25 cellular contexts compared by ENCODE assay signal in the genomic region with DNA sequence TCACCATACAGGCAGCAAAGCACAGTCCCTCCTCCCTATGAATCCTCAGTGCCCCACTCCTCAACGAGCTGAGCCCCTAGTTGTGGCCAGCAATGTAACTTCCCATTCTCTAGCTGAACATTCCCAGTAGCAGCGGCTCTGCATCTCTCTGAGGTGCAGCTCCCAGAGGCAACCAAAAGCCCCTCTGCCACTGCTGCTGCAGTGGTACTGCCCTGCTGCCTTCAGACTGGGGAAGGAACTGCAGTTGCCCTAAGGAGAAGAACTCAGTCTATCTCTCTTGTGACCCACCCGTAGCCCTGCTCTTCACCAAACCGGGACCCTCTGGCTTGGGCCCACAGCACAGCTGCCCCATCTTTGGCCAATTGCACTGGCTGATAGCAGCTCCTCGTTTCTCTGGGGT. TPM values are rescaled to one million over a fixed set of nuclear protein-coding genes. Genes with fewer than 3 reads are reported as not detected.
"Had no signal": no experiment of that assay in that cellular context is flagged by ENCODE, and none has a peak within 500 bp of the region (broad histone marks: within the 10 kb centered on the region; RNA-seq: fewer than 3 reads in every experiment).

No MANE protein-coding gene starts in this region.

- H3K27me3 ChIP-seq: Peyer's patch had no signal

- H3K27me3 Mint-ChIP-seq: activated CD4-positive, alpha-beta memory T cell treated with anti-CD3 and anti-CD28 coated beads for 36 hours; activated T-helper 17 cell treated with anti-CD3 and anti-CD28 coated beads, Interleukin-2, amount 50 U/mL, for 72 hours; brain had no signal

- DNase-seq: activated B cell treated with CpG ODN at 0.5 μM for 24 hours; activated CD4-positive, alpha-beta memory T cell treated with anti-CD3 and anti-CD28 coated beads for 36 hours; activated CD4-positive, alpha-beta T cell treated with anti-CD3 and anti-CD28 coated beads for 1 hour; activated CD4-positive, alpha-beta T cell treated with anti-CD3 and anti-CD28 coated beads, Interleukin-2, amount 10 ng/mL, durations not matched to agents 7 days and 5 days; activated gamma-delta T cell; activated naive CD4-positive, alpha-beta T cell treated with anti-CD3 and anti-CD28 coated beads for 36 hours; activated T-cell treated with anti-CD3 and anti-CD28 coated beads for 4 hours; activated T-cell treated with anti-CD3 and anti-CD28 coated beads, Interleukin-2, amount 50 U/mL, for 48 hours; amygdala; NCI-H1105 treated with DMSO at 0.1 percent for 48 hours; NCI-H1436 treated with DMSO at 0.1 percent for 48 hours; NCI-H187; NCI-H2081; NCI-H524; Peyer's patch; SHP77; SW 1271; T-helper 9 cell had no signal

- FAIRE-seq: astrocyte had no signal

- H3K4me1 Mint-ChIP-seq: activated B cell treated with CpG ODN at 0.5 μM for 24 hours; activated CD4-positive, alpha-beta T cell treated with anti-CD3 and anti-CD28 coated beads, Interleukin-2, amount 10 ng/mL, durations not matched to agents 7 days and 5 days; brain had no signal

- H3K4me3 Mint-ChIP-seq: activated B cell treated with CpG ODN at 0.5 μM for 24 hours; activated CD4-positive, alpha-beta memory T cell treated with anti-CD3 and anti-CD28 coated beads for 36 hours; activated CD4-positive, alpha-beta T cell treated with anti-CD3 and anti-CD28 coated beads, Interleukin-2, amount 10 ng/mL, durations not matched to agents 7 days and 5 days; activated naive CD4-positive, alpha-beta T cell treated with anti-CD3 and anti-CD28 coated beads for 36 hours; activated naive CD8-positive, alpha-beta T cell; activated T-helper 17 cell treated with anti-CD3 and anti-CD28 coated beads, Interleukin-2, amount 50 U/mL, for 72 hours; brain had no signal

- ATAC-seq: activated T-helper 17 cell treated with anti-CD3 and anti-CD28 coated beads, Interleukin-2, amount 50 U/mL, for 72 hours; SK-N-SH treated with all-trans-retinoic acid at 6 μM for 48 hours had no signal

- H3K27ac ChIP-seq: Peyer's patch, RWPE1, SJSA1 had no signal

- H3K36me3 ChIP-seq: Peyer's patch, SJSA1 had no signal

- H3K36me3 Mint-ChIP-seq: brain had no signal

- H3K9me3 Mint-ChIP-seq: activated B cell treated with CpG ODN at 0.5 μM for 24 hours, brain had no signal

- H3K4me1 ChIP-seq: Peyer's patch, SJSA1 had no signal

- H3K27ac Mint-ChIP-seq: activated B cell treated with CpG ODN at 0.5 μM for 24 hours; activated CD4-positive, alpha-beta memory T cell treated with anti-CD3 and anti-CD28 coated beads for 36 hours; activated CD4-positive, alpha-beta T cell treated with anti-CD3 and anti-CD28 coated beads, Interleukin-2, amount 10 ng/mL, durations not matched to agents 7 days and 5 days; activated naive CD4-positive, alpha-beta T cell treated with anti-CD3 and anti-CD28 coated beads for 36 hours; activated naive CD8-positive, alpha-beta T cell; activated T-helper 17 cell treated with anti-CD3 and anti-CD28 coated beads, Interleukin-2, amount 50 U/mL, for 72 hours had no signal

- H3K4me3 ChIP-seq: Peyer's patch, SJSA1 had no signal

- H3K9me3 ChIP-seq: Peyer's patch, SJSA1 had no signal

RNA-seq across cellular contexts. Expression of a gene that starts 31.6 kb away (rescaled TPM):
- total RNA-seq: astrocyte, SJSA1 had no signal
